25 cellular contexts compared by ENCODE assay signal in genomic region chr5:77697692-77698091, GRCh38. TPM values are rescaled to one million over a fixed set of nuclear protein-coding genes. Genes with fewer than 3 reads are reported as not detected.
"Had no signal": no experiment of that assay in that cellular context is flagged by ENCODE, and none has a peak within 500 bp of the region (broad histone marks: within the 10 kb centered on the region; RNA-seq: fewer than 3 reads in every experiment).

No MANE protein-coding gene starts in this region.

- H3K4me3 ChIP-seq: SJSA1, SK-N-MC had no signal

- H3K27ac ChIP-seq: KMS-11, SJSA1, SK-N-MC had no signal

- H3K9me3 ChIP-seq: SJSA1 had no signal

- DNase-seq: IMR-90, Kasumi-1, MV-4-11, NCI-H1048, NCI-H1105 treated with DMSO at 0.1 percent for 48 hours, NCI-H1417 treated with DMSO at 0.1 percent for 48 hours, NCI-H146, NCI-H1694 treated with DMSO at 0.1 percent for 48 hours, NCI-H1930, NCI-H2081, NCI-H2171, NCI-H226, NCI-H446 treated with DMSO at 0.1 percent for 48 hours, NCI-H510A treated with DMSO at 0.1 percent for 48 hours, NCI-H526, NCI-H82, Right ventricle myocardium superior, RPMI8226, SIG-M5 had no signal

- H3K27me3 ChIP-seq: SJSA1 had no signal

- H3K4me1 ChIP-seq: SJSA1 had no signal

RNA-seq across cellular contexts. Expression of gene OTP, which starts 59.2 kb away (rescaled TPM):
- total RNA-seq: HepG2, HT1080, IMR-90, M059J, Right ventricle myocardium superior, SJSA1 had no signal
- polyA plus RNA-seq: HepG2, IMR-90 had no signal
